Comparison of ENCODE assay signal across 1 cellular context in genomic region chr11:113314389-113315301, GRCh38.
A peak's percentile ranks its signal among the peaks of the same experiment; 100 is the strongest.
TF ChIP-seq lines count a peak whose summit lies in the region.

A gene with protein sequence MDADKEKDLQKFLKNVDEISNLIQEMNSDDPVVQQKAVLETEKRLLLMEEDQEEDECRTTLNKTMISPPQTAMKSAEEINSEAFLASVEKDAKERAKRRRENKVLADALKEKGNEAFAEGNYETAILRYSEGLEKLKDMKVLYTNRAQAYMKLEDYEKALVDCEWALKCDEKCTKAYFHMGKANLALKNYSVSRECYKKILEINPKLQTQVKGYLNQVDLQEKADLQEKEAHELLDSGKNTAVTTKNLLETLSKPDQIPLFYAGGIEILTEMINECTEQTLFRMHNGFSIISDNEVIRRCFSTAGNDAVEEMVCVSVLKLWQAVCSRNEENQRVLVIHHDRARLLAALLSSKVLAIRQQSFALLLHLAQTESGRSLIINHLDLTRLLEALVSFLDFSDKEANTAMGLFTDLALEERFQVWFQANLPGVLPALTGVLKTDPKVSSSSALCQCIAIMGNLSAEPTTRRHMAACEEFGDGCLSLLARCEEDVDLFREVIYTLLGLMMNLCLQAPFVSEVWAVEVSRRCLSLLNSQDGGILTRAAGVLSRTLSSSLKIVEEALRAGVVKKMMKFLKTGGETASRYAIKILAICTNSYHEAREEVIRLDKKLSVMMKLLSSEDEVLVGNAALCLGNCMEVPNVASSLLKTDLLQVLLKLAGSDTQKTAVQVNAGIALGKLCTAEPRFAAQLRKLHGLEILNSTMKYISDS (plus strand): TSS chr11:113314583. CDS start chr11:113316258, 1,675 bp downstream.

TF ChIP-seq in HepG2, 621 proteins besides CTCF, POLR2A, EP300 and RAD21 (continued from another document and continues in another):
- TF ChIP-seq, protein P1, sequence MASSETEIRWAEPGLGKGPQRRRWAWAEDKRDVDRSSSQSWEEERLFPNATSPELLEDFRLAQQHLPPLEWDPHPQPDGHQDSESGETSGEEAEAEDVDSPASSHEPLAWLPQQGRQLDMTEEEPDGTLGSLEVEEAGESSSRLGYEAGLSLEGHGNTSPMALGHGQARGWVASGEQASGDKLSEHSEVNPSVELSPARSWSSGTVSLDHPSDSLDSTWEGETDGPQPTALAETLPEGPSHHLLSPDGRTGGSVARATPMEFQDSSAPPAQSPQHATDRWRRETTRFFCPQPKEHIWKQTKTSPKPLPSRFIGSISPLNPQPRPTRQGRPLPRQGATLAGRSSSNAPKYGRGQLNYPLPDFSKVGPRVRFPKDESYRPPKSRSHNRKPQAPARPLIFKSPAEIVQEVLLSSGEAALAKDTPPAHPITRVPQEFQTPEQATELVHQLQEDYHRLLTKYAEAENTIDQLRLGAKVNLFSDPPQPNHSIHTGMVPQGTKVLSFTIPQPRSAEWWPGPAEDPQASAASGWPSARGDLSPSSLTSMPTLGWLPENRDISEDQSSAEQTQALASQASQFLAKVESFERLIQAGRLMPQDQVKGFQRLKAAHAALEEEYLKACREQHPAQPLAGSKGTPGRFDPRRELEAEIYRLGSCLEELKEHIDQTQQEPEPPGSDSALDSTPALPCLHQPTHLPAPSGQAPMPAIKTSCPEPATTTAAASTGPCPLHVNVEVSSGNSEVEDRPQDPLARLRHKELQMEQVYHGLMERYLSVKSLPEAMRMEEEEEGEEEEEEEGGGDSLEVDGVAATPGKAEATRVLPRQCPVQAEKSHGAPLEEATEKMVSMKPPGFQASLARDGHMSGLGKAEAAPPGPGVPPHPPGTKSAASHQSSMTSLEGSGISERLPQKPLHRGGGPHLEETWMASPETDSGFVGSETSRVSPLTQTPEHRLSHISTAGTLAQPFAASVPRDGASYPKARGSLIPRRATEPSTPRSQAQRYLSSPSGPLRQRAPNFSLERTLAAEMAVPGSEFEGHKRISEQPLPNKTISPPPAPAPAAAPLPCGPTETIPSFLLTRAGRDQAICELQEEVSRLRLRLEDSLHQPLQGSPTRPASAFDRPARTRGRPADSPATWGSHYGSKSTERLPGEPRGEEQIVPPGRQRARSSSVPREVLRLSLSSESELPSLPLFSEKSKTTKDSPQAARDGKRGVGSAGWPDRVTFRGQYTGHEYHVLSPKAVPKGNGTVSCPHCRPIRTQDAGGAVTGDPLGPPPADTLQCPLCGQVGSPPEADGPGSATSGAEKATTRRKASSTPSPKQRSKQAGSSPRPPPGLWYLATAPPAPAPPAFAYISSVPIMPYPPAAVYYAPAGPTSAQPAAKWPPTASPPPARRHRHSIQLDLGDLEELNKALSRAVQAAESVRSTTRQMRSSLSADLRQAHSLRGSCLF (CRISPR knock-in tag; IDR thresholded peaks at IDR 0.05; ENCODE audit: borderline replicate concordance): no peak
- TF ChIP-seq SAP130 (CRISPR knock-in tag; IDR thresholded peaks at IDR 0.05; ENCODE audit: low read depth) (peak; percentile 92), SRSF9 (IDR thresholded peaks at IDR 0.05; ENCODE audit: borderline replicate concordance, insufficient read depth, low read depth, low read length, poor library complexity, severe bottlenecking) (no peak), ZFY (CRISPR knock-in tag; IDR thresholded peaks at IDR 0.05) (peak; percentile 98), GMEB2 (CRISPR knock-in tag; IDR thresholded peaks at IDR 0.05; ENCODE audit: low read depth) (no peak), MAZ (IDR thresholded peaks at IDR 0.05; ENCODE audit: borderline replicate concordance, low read depth, low read length) (peak; percentile 51; the same call in 1 of the 2 replicates), MAZ (CRISPR knock-in tag; IDR thresholded peaks at IDR 0.05; ENCODE audit: low read depth) (peak; percentile 48; the same call in 1 of the 2 replicates), TEAD2 (CRISPR knock-in tag; IDR thresholded peaks at IDR 0.05) (no peak), NFATC3 (CRISPR knock-in tag; IDR thresholded peaks at IDR 0.05) (no peak), SMAD3 (CRISPR knock-in tag; IDR thresholded peaks at IDR 0.05) (no peak), AGO1 (IDR thresholded peaks at IDR 0.05; ENCODE audit: low read depth, low read length, poor library complexity, severe bottlenecking) (peak; percentile 62), SOX13 (IDR thresholded peaks at IDR 0.05) (no peak), SOX13 (CRISPR knock-in tag; conservative IDR thresholded peaks at IDR 0.05 in 1 of 2, IDR thresholded peaks at IDR 0.05 in 1 of 2) (0 out of 4 replicates have a peak, but pooled peaks of 1 of the 2 experiments have one; percentile 22), ZNF138 (CRISPR knock-in tag; IDR thresholded peaks at IDR 0.05; ENCODE audit: low read depth) (no peak), KDM5A (IDR thresholded peaks at IDR 0.05; ENCODE audit: borderline replicate concordance, low read length) (peak; percentile 62; the same call in 1 of the 2 replicates), REXO4 (CRISPR knock-in tag; IDR thresholded peaks at IDR 0.05; ENCODE audit: borderline replicate concordance) (no peak), ZFYVE20 (CRISPR knock-in tag; IDR thresholded peaks at IDR 0.05; ENCODE audit: borderline replicate concordance, low read depth) (0 out of 2 replicates have a peak, but pooled peaks have one; percentile 58), MIER3 (CRISPR knock-in tag; IDR thresholded peaks at IDR 0.05; ENCODE audit: borderline replicate concordance) (no peak)
- TF ChIP-seq, protein P2, sequence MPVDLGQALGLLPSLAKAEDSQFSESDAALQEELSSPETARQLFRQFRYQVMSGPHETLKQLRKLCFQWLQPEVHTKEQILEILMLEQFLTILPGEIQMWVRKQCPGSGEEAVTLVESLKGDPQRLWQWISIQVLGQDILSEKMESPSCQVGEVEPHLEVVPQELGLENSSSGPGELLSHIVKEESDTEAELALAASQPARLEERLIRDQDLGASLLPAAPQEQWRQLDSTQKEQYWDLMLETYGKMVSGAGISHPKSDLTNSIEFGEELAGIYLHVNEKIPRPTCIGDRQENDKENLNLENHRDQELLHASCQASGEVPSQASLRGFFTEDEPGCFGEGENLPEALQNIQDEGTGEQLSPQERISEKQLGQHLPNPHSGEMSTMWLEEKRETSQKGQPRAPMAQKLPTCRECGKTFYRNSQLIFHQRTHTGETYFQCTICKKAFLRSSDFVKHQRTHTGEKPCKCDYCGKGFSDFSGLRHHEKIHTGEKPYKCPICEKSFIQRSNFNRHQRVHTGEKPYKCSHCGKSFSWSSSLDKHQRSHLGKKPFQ (CRISPR knock-in tag; IDR thresholded peaks at IDR 0.05; ENCODE audit: insufficient replicate concordance): no peak
- TF ChIP-seq, protein P3, sequence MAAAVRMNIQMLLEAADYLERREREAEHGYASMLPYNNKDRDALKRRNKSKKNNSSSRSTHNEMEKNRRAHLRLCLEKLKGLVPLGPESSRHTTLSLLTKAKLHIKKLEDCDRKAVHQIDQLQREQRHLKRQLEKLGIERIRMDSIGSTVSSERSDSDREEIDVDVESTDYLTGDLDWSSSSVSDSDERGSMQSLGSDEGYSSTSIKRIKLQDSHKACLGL (CRISPR knock-in tag; IDR thresholded peaks at IDR 0.05): peak; percentile 71
- TF ChIP-seq, protein P4, sequence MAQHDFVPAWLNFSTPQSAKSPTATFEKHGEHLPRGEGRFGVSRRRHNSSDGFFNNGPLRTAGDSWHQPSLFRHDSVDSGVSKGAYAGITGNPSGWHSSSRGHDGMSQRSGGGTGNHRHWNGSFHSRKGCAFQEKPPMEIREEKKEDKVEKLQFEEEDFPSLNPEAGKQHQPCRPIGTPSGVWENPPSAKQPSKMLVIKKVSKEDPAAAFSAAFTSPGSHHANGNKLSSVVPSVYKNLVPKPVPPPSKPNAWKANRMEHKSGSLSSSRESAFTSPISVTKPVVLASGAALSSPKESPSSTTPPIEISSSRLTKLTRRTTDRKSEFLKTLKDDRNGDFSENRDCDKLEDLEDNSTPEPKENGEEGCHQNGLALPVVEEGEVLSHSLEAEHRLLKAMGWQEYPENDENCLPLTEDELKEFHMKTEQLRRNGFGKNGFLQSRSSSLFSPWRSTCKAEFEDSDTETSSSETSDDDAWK (CRISPR knock-in tag; IDR thresholded peaks at IDR 0.05): no peak
- TF ChIP-seq, protein P5, sequence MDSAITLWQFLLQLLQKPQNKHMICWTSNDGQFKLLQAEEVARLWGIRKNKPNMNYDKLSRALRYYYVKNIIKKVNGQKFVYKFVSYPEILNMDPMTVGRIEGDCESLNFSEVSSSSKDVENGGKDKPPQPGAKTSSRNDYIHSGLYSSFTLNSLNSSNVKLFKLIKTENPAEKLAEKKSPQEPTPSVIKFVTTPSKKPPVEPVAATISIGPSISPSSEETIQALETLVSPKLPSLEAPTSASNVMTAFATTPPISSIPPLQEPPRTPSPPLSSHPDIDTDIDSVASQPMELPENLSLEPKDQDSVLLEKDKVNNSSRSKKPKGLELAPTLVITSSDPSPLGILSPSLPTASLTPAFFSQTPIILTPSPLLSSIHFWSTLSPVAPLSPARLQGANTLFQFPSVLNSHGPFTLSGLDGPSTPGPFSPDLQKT (CRISPR knock-in tag; IDR thresholded peaks at IDR 0.05; ENCODE audit: borderline replicate concordance): no peak
- TF ChIP-seq, protein P6, sequence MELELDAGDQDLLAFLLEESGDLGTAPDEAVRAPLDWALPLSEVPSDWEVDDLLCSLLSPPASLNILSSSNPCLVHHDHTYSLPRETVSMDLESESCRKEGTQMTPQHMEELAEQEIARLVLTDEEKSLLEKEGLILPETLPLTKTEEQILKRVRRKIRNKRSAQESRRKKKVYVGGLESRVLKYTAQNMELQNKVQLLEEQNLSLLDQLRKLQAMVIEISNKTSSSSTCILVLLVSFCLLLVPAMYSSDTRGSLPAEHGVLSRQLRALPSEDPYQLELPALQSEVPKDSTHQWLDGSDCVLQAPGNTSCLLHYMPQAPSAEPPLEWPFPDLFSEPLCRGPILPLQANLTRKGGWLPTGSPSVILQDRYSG (CRISPR knock-in tag; IDR thresholded peaks at IDR 0.05): no peak
- TF ChIP-seq, protein P7, sequence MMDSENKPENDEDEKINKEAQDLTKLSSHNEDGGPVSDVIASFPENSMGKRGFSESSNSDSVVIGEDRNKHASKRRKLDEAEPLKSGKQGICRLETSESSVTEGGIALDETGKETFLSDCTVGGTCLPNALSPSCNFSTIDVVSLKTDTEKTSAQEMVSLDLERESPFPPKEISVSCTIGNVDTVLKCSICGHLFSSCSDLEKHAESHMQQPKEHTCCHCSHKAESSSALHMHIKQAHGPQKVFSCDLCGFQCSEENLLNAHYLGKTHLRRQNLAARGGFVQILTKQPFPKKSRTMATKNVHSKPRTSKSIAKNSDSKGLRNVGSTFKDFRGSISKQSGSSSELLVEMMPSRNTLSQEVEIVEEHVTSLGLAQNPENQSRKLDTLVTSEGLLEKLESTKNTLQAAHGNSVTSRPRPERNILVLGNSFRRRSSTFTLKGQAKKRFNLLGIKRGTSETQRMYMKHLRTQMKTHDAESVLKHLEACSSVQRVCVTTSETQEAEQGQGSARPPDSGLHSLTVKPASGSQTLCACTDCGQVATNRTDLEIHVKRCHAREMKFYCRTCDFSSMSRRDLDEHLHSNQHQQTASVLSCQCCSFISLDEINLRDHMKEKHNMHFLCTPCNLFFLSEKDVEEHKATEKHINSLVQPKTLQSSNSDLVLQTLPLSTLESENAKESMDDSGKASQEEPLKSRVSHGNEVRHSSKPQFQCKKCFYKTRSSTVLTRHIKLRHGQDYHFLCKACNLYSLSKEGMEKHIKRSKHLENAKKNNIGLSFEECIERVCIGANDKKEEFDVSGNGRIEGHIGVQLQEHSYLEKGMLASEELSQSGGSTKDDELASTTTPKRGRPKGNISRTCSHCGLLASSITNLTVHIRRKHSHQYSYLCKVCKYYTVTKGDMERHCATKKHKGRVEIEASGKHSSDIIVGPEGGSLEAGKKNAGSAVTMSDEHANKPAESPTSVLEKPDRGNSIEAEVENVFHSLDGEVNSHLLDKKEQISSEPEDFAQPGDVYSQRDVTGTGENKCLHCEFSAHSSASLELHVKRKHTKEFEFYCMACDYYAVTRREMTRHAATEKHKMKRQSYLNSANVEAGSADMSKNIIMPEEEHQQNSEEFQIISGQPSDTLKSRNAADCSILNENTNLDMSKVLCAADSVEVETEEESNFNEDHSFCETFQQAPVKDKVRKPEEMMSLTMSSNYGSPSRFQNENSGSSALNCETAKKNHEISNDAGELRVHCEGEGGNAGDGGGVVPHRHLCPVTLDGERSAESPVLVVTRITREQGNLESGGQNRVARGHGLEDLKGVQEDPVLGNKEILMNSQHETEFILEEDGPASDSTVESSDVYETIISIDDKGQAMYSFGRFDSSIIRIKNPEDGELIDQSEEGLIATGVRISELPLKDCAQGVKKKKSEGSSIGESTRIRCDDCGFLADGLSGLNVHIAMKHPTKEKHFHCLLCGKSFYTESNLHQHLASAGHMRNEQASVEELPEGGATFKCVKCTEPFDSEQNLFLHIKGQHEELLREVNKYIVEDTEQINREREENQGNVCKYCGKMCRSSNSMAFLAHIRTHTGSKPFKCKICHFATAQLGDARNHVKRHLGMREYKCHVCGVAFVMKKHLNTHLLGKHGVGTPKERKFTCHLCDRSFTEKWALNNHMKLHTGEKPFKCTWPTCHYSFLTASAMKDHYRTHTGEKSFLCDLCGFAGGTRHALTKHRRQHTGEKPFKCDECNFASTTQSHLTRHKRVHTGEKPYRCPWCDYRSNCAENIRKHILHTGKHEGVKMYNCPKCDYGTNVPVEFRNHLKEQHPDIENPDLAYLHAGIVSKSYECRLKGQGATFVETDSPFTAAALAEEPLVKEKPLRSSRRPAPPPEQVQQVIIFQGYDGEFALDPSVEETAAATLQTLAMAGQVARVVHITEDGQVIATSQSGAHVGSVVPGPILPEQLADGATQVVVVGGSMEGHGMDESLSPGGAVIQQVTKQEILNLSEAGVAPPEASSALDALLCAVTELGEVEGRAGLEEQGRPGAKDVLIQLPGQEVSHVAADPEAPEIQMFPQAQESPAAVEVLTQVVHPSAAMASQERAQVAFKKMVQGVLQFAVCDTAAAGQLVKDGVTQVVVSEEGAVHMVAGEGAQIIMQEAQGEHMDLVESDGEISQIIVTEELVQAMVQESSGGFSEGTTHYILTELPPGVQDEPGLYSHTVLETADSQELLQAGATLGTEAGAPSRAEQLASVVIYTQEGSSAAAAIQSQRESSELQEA (CRISPR knock-in tag; IDR thresholded peaks at IDR 0.05; ENCODE audit: not compliant biosample characterization): peak; percentile 58
